Comparison of ENCODE assay signal across 11 cellular contexts in the genomic region with DNA sequence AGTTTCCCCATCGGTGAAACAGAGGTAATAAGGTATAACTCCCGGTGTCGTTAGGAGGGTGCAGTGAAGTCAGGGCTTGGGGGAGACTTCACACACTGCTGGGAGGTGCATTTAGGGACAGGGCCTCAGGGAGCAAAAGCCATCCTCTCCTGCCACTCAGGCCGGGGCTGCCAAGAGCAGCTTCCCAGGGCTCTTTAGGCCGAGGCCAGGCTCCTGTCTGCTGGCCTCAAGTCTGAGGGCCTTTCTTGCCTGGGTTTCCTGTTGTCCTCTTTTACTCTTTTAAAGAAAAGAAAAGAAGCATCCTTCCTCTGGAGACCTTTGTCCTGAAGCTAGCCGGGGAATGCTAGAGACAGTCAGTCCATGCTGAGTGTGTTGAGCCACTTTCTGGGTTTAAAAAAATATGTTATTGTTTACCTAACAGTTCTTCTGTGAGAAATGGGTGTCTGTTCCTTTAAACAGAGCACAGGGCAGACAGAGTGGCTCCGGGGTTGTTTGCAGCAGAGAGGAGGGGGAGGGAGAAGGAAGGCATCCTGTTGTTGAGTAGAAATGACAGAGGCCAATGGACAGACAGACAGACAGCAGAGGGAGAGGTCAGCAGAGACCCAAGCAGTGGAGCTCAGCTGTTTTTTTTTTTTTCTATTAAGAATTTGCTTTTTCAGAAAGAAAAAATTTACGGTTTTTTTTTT.
DNase-seq lines count a peak whose midpoint lies in the region; ATAC-seq and TF ChIP-seq lines count a peak whose summit lies in the region.
"Had no signal": no experiment of that assay in that cellular context is flagged by ENCODE, and none has a peak within 500 bp of the region (broad histone marks: within the 10 kb centered on the region; RNA-seq: fewer than 3 reads in every experiment).

No MANE protein-coding gene starts in this region.

- DNase-seq in activated CD4-positive, CD25-positive, alpha-beta regulatory T cell (lab: John Stamatoyannopoulos, UW): no peak
- DNase-seq in NOMO-1 treated with DMSO at 0.1 percent for 48 hours (lab: John Stamatoyannopoulos, UW; ENCODE audit: unreplicated experiment) (peak; percentile 57), endothelial cell (ENCODE audit: low spot score) (peak; percentile 11), retina (peak; percentile 34), GM19240 (ENCODE audit: insufficient read length, low spot score) (no peak), body of pancreas (no peak)
- DNase-seq in stimulated activated CD4-positive, alpha-beta T cell treated with anti-CD3 and anti-CD28 coated beads, Interleukin-4, amount 100 ng/mL, for 1 hour: no peak

- intact Hi-C loops in body of pancreas (cut with DNase I): no loop called here

- no peaks in the 10 kb centered on the region for H3K9me3 Mint-ChIP-seq in endothelial cell (ENCODE audit: unreplicated experiment)

- no peak overlapping the region for H3K4me3 ChIP-seq in body of pancreas
- H3K4me3 ChIP-seq: esophagus muscularis mucosa, K562 had no signal

- 38 to 42% methylated on average over 8 of the region's 8 CpGs for WGBS in body of pancreas, 2 donors

- peak overlapping the region; percentile 79 for H3K27ac Mint-ChIP-seq in endothelial cell (ENCODE audit: unreplicated experiment)
- H3K27ac Mint-ChIP-seq: B cell had no signal

- H3K9me3 ChIP-seq in body of pancreas: no peaks in the 10 kb centered on the region
- H3K9me3 ChIP-seq: esophagus muscularis mucosa had no signal

- no peaks in the 10 kb centered on the region for H3K27me3 ChIP-seq in body of pancreas
- H3K27me3 ChIP-seq: esophagus muscularis mucosa had no signal

- H3K4me1 ChIP-seq in body of pancreas: no peaks in the 10 kb centered on the region

- H3K4me1 Mint-ChIP-seq in endothelial cell (ENCODE audit: unreplicated experiment): peaks cover 56% of the 10 kb centered on the region
- H3K4me1 Mint-ChIP-seq: B cell had no signal

- ATAC-seq in activated CD4-positive, CD25-positive, alpha-beta regulatory T cell treated with anti-CD3 and anti-CD28 coated beads, Interleukin-2, amount 50 U/mL, for 24 hours: peak; percentile 40 to 48
- no peak for ATAC-seq in body of pancreas
- ATAC-seq: K562 had no signal

- TF ChIP-seq CTCF in endothelial cell (IDR thresholded peaks at IDR 0.05; ENCODE audit: unreplicated experiment) (no peak), body of pancreas (IDR thresholded peaks at IDR 0.05) (no peak)

- no peak overlapping the region for H3K27ac ChIP-seq in body of pancreas
- H3K27ac ChIP-seq: esophagus muscularis mucosa had no signal

- H3K27me3 Mint-ChIP-seq in endothelial cell (ENCODE audit: unreplicated experiment): no peaks in the 10 kb centered on the region

- no peaks in the 10 kb centered on the region for H3K36me3 Mint-ChIP-seq in endothelial cell (ENCODE audit: low read depth, unreplicated experiment)

- no peak for TF ChIP-seq POLR2A in body of pancreas (IDR thresholded peaks at IDR 0.05)

- no peak overlapping the region for H3K4me3 Mint-ChIP-seq in endothelial cell (ENCODE audit: unreplicated experiment)
- H3K4me3 Mint-ChIP-seq: B cell had no signal

- no peaks in the 10 kb centered on the region for H3K36me3 ChIP-seq in body of pancreas (replicated peaks in 1 of 2; ENCODE audit: insufficient read depth in 1 of 2, low read depth in 2 of 2)
- H3K36me3 ChIP-seq: esophagus muscularis mucosa had no signal

Comparison
In these comparisons a context has a peak if more than half of its experiments do, and no peak if none do; other contexts are left out.
1. DNase-seq: peak in NOMO-1 treated with DMSO at 0.1 percent for 48 hours (single experiment), endothelial cell (single experiment) and retina (single experiment); none in activated CD4-positive, CD25-positive, alpha-beta regulatory T cell (0 of 4), GM19240 (single experiment), stimulated activated CD4-positive, alpha-beta T cell treated with anti-CD3 and anti-CD28 coated beads, Interleukin-4, amount 100 ng/mL, for 1 hour (single experiment) and body of pancreas (0 of 4).